In genomic region chr18:5543036-5543671, GRCh38 we compare ENCODE assay signal across 9 cellular contexts. TPM values are rescaled to one million over a fixed set of nuclear protein-coding genes. Genes with fewer than 3 reads are reported as not detected.
DNase-seq lines count a peak whose midpoint lies in the region; ATAC-seq and TF ChIP-seq lines count a peak whose summit lies in the region.
"Had no signal": no experiment of that assay in that cellular context is flagged by ENCODE, and none has a peak within 500 bp of the region (broad histone marks: within the 10 kb centered on the region; RNA-seq: fewer than 3 reads in every experiment).

No MANE protein-coding gene starts in this region.

- peak overlapping the region; percentile 54 for H3K4me3 ChIP-seq in AG04449 (ENCODE audit: low read depth, low read length)
- H3K4me3 ChIP-seq in HUES6 (ENCODE audit: low read depth, low read length): peak overlapping the region; percentile 70
- H3K4me3 ChIP-seq in esophagus (ENCODE audit: low read depth in 1 of 2, low read length in 2 of 2): peak overlapping the region; percentile 55 to 60
- peak overlapping the region; percentile 55 to 72 for H3K4me3 ChIP-seq in muscle layer of duodenum (ENCODE audit: low read depth in 1 of 2, low read length in 2 of 2)

- H3K4me1 ChIP-seq in HUES6 (ENCODE audit: control insufficient read depth, insufficient read depth, low read length) (peaks cover 11% of the 10 kb centered on the region), esophagus (ENCODE audit: control insufficient read depth in 2 of 2, insufficient read depth in 2 of 2, low read length in 1 of 2) (no peaks in the 10 kb centered on the region), muscle layer of duodenum (ENCODE audit: control insufficient read depth in 1 of 2, insufficient read depth in 2 of 2, low read length in 2 of 2) (no peaks in the 10 kb centered on the region)

- CTCF ChIA-PET in AG04449 (lab: Yijun Ruan, JAX): no interaction called here

- H3K27ac ChIP-seq in HUES6 (ENCODE audit: low read depth, low read length): no peak overlapping the region
- H3K27ac ChIP-seq in esophagus (ENCODE audit: low read depth in 2 of 2, low read length in 1 of 2): peak overlapping the region; percentile 67 to 70
- peak overlapping the region; percentile 28 for H3K27ac ChIP-seq in muscle layer of duodenum (ENCODE audit: low read length)

- no peak for TF ChIP-seq CTCF in AG04449 (IDR thresholded peaks at IDR 0.05; ENCODE audit: insufficient read depth, low read length, missing control alignments)

- ATAC-seq in GM18498 (IDR thresholded peaks at IDR 0.05; ENCODE audit: unreplicated experiment): no peak

- POLR2A ChIA-PET in AG04449 (lab: Yijun Ruan, JAX): no interaction called here

- H3K9ac ChIP-seq in HUES6 (ENCODE audit: low read length): peak overlapping the region; percentile 42

- no peak for DNase-seq in AG04449 (ENCODE audit: low read depth, low spot score)
- no peak for DNase-seq in NCI-H2227 treated with DMSO at 0.1 percent for 48 hours (lab: John Stamatoyannopoulos, UW)
- DNase-seq in effector CD8-positive, alpha-beta T cell (lab: John Stamatoyannopoulos, UW): no peak
- no peak for DNase-seq in COLO829 (ENCODE audit: low spot score)
- DNase-seq: T-helper 9 cell had no signal

- 2% methylated on average over 49 to 82 of the region's 82 CpGs for WGBS in esophagus, 2 donors

- H3K9me3 ChIP-seq in HUES6 (ENCODE audit: control insufficient read depth, insufficient read depth, low read depth, low read length) (no peaks in the 10 kb centered on the region), esophagus (ENCODE audit: control insufficient read depth in 2 of 2, insufficient read depth in 1 of 2, low read depth in 1 of 2, low read length in 1 of 2) (no peaks in the 10 kb centered on the region), muscle layer of duodenum (ENCODE audit: control insufficient read depth in 1 of 2, low read length in 2 of 2) (no peaks in the 10 kb centered on the region)

- no peaks in the 10 kb centered on the region for H3K36me3 ChIP-seq in HUES6 (ENCODE audit: control insufficient read depth, insufficient read depth, low read length)
- no peaks in the 10 kb centered on the region for H3K36me3 ChIP-seq in esophagus (ENCODE audit: control insufficient read depth in 2 of 2, insufficient read depth in 2 of 2, low read length in 1 of 2)
- H3K36me3 ChIP-seq in muscle layer of duodenum (ENCODE audit: control insufficient read depth in 1 of 2, insufficient read depth in 2 of 2, low read length in 2 of 2): no peaks in the 10 kb centered on the region

- H3K27me3 ChIP-seq in HUES6 (ENCODE audit: control insufficient read depth, insufficient read depth, low read length) (peaks cover 17% of the 10 kb centered on the region), esophagus (ENCODE audit: control insufficient read depth in 1 of 2, insufficient read depth in 2 of 2, low read length in 2 of 2) (peaks cover 0 to 6% of the 10 kb centered on the region in 2 donors), muscle layer of duodenum (ENCODE audit: low read depth, low read length) (no peaks in the 10 kb centered on the region)

RNA-seq across cellular contexts. Expression of gene EPB41L3, which starts 0.6 kb away (rescaled TPM):
- polyA plus RNA-seq in esophagus: 10 to 100 TPM; 13.6 to 28.7 TPM
